In genomic region chr3:54294214-54294613, GRCh38 we compare ENCODE assay signal across 19 cellular contexts.
"Had no signal": no experiment of that assay in that cellular context is flagged by ENCODE, and none has a peak within 500 bp of the region (broad histone marks: within the 10 kb centered on the region; RNA-seq: fewer than 3 reads in every experiment).

No MANE protein-coding gene starts in this region.

- H3K4me1 ChIP-seq: psoas muscle, sigmoid colon, transverse colon had no signal

- H3K4me3 ChIP-seq: mucosa of descending colon, psoas muscle, sigmoid colon, transverse colon had no signal

- DNase-seq: activated CD4-positive, alpha-beta T cell treated with anti-CD3 and anti-CD28 coated beads, Interleukin-2, amount 50 U/mL, for 48 hours; activated CD4-positive, CD25-positive, alpha-beta regulatory T cell treated with anti-CD3 and anti-CD28 coated beads, Interleukin-2, amount 50 U/mL, for 72 hours; activated gamma-delta T cell; activated naive CD8-positive, alpha-beta T cell treated with anti-CD3 and anti-CD28 coated beads for 36 hours; activated T-cell treated with anti-CD3 and anti-CD28 coated beads, Interleukin-2, amount 50 U/mL, for 48 hours; brain microvascular endothelial cell; cerebellar nuclear complex; dermis blood vessel endothelial cell; hippocampal formation; mammary epithelial cell; mucosa of descending colon; naive thymus-derived CD8-positive, alpha-beta T cell; psoas muscle; sigmoid colon; stimulated activated CD4-positive, alpha-beta T cell treated with anti-CD3 and anti-CD28 coated beads, Interleukin-2, amount 100 ng/mL, for 24 hours; stimulated activated naive B cell treated with anti-CD40 and anti-IgM and Interleukin-4, amounts not matched to agents 10 μg/mL and 1 μg/mL and 100 μg/mL, for 72 hours; substantia nigra; T-helper 2 cell; transverse colon had no signal

- H3K27ac ChIP-seq: brain microvascular endothelial cell, psoas muscle, sigmoid colon, transverse colon had no signal

- H3K9me3 ChIP-seq: mucosa of descending colon, psoas muscle, sigmoid colon, transverse colon had no signal

- H3K36me3 ChIP-seq: brain microvascular endothelial cell, sigmoid colon, transverse colon had no signal

- H3K27me3 ChIP-seq: brain microvascular endothelial cell, sigmoid colon, transverse colon had no signal
